In the genomic region with DNA sequence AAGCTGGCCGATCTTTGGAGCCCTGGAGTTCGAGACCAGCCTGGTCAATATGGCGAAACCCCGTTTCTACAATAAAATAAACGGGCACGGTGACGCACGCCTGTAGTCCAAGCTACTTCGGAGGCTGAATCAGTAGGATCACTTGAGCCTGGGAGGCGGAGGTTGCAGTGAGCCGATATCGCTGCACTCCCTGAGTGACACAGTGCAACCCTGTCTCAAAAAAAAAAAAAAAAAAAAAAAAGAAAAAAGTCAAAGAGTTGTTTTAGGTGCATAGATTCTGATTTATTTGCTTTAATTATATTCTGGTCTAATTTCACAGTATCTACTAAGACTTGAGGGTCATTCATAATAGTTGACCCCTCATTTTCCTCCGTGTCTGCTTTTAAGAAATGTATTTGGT, we compare ENCODE assay signal across 1 cellular context.
TF ChIP-seq lines count a peak whose summit lies in the region.

No MANE protein-coding gene starts in this region.

TF ChIP-seq in GM12878, 131 proteins besides CTCF, POLR2A, EP300 and RAD21:
- TF ChIP-seq FOXM1 (IDR thresholded peaks at IDR 0.05; ENCODE audit: low read depth, low read length) = no peak
- no peak for TF ChIP-seq SREBF1 (IDR thresholded peaks at IDR 0.05; ENCODE audit: low read length)
- no peak for TF ChIP-seq MYC (IDR thresholded peaks at IDR 0.05; ENCODE audit: insufficient read depth, insufficient read length, insufficient replicate concordance, low read length, severe bottlenecking)
- TF ChIP-seq, protein P1, sequence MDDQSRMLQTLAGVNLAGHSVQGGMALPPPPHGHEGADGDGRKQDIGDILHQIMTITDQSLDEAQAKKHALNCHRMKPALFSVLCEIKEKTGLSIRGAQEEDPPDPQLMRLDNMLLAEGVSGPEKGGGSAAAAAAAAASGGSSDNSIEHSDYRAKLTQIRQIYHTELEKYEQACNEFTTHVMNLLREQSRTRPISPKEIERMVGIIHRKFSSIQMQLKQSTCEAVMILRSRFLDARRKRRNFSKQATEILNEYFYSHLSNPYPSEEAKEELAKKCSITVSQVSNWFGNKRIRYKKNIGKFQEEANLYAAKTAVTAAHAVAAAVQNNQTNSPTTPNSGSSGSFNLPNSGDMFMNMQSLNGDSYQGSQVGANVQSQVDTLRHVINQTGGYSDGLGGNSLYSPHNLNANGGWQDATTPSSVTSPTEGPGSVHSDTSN (IDR thresholded peaks at IDR 0.05; ENCODE audit: insufficient replicate concordance, low read depth, low read length) = no peak
- TF ChIP-seq MEF2A (IDR thresholded peaks at IDR 0.05; ENCODE audit: insufficient read depth, low read depth, low read length) = no peak
- TF ChIP-seq, protein P2, sequence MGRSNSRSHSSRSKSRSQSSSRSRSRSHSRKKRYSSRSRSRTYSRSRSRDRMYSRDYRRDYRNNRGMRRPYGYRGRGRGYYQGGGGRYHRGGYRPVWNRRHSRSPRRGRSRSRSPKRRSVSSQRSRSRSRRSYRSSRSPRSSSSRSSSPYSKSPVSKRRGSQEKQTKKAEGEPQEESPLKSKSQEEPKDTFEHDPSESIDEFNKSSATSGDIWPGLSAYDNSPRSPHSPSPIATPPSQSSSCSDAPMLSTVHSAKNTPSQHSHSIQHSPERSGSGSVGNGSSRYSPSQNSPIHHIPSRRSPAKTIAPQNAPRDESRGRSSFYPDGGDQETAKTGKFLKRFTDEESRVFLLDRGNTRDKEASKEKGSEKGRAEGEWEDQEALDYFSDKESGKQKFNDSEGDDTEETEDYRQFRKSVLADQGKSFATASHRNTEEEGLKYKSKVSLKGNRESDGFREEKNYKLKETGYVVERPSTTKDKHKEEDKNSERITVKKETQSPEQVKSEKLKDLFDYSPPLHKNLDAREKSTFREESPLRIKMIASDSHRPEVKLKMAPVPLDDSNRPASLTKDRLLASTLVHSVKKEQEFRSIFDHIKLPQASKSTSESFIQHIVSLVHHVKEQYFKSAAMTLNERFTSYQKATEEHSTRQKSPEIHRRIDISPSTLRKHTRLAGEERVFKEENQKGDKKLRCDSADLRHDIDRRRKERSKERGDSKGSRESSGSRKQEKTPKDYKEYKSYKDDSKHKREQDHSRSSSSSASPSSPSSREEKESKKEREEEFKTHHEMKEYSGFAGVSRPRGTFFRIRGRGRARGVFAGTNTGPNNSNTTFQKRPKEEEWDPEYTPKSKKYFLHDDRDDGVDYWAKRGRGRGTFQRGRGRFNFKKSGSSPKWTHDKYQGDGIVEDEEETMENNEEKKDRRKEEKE (IDR thresholded peaks at IDR 0.05) = no peak
- TF ChIP-seq MXI1 (IDR thresholded peaks at IDR 0.05; ENCODE audit: low read depth, low read length) = no peak
- TF ChIP-seq, protein P3, sequence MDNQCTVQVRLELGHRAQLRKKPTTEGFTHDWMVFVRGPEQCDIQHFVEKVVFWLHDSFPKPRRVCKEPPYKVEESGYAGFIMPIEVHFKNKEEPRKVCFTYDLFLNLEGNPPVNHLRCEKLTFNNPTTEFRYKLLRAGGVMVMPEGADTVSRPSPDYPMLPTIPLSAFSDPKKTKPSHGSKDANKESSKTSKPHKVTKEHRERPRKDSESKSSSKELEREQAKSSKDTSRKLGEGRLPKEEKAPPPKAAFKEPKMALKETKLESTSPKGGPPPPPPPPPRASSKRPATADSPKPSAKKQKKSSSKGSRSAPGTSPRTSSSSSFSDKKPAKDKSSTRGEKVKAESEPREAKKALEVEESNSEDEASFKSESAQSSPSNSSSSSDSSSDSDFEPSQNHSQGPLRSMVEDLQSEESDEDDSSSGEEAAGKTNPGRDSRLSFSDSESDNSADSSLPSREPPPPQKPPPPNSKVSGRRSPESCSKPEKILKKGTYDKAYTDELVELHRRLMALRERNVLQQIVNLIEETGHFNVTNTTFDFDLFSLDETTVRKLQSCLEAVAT (IDR thresholded peaks at IDR 0.05) = peak; percentile 51; the same call in 1 of the 2 replicates
- no peak for TF ChIP-seq CREM (IDR thresholded peaks at IDR 0.05; ENCODE audit: low read depth)
TF ChIP-seq in GM12878: peak in this region for 1.
